In genomic region chr17:7886227-7887037, GRCh38 we compare ENCODE assay signal across 8 cellular contexts. TPM values are rescaled to one million over a fixed set of nuclear protein-coding genes. Genes with fewer than 3 reads are reported as not detected.
DNase-seq lines count a peak whose midpoint lies in the region; ATAC-seq and TF ChIP-seq lines count a peak whose summit lies in the region.

No MANE protein-coding gene starts in this region.

- no peak overlapping the region for H2BK120ac ChIP-seq in mesendoderm (ENCODE audit: low read depth, low read length)

- no peak overlapping the region for H4K5ac ChIP-seq in mesendoderm (ENCODE audit: low read length)

- H3K79me2 ChIP-seq in DND-41 (ENCODE audit: insufficient read depth, low read length) (peaks cover 40% of the 10 kb centered on the region), Loucy (ENCODE audit: insufficient read depth, low read length) (peaks cover 85% of the 10 kb centered on the region), mesendoderm (ENCODE audit: control insufficient read depth, insufficient read depth, low read length) (peaks cover 1% of the 10 kb centered on the region)

- DNase-seq in DND-41 (peak; percentile 67), dermis blood vessel endothelial cell (peak; percentile 48), mesendoderm (peak; percentile 61), NCI-H1436 treated with DMSO at 0.1 percent for 48 hours (lab: John Stamatoyannopoulos, UW) (no peak)
- peak; percentile 24 to 29 for DNase-seq in activated CD4-positive, alpha-beta T cell treated with anti-CD3 and anti-CD28 coated beads for 24 hours (ENCODE audit: low read depth in 2 of 2)
- DNase-seq in stimulated activated naive CD8-positive, alpha-beta T cell treated with anti-CD3 and anti-CD28 coated beads, Interleukin-15, Interleukin-2, amounts not matched to agents 100 U/mL and 50 U/mL, for 24 hours, result peak; percentile 73

- H3K4me2 ChIP-seq in DND-41 (ENCODE audit: insufficient read depth, low read length), result peak overlapping the region; percentile 98
- H3K4me2 ChIP-seq in Loucy (ENCODE audit: low read depth, low read length, poor library complexity, severe bottlenecking), result peak overlapping the region; percentile 97
- H3K4me2 ChIP-seq in mesendoderm (ENCODE audit: low read length), result peak overlapping the region; percentile 97

- H4K20me1 ChIP-seq in DND-41 (ENCODE audit: insufficient read depth, low read length) (peaks cover 16% of the 10 kb centered on the region), Loucy (ENCODE audit: insufficient read depth, low read length, poor library complexity, severe bottlenecking) (peaks cover 33% of the 10 kb centered on the region)

- H3K79me1 ChIP-seq in mesendoderm (ENCODE audit: low read length), result peaks cover 5% of the 10 kb centered on the region

- H3K27me3 ChIP-seq in DND-41 (ENCODE audit: insufficient read depth, low read length, poor library complexity), result peaks cover 2% of the 10 kb centered on the region
- no peaks in the 10 kb centered on the region for H3K27me3 ChIP-seq in Loucy (ENCODE audit: insufficient read depth, low read length, poor library complexity, severe bottlenecking)
- H3K27me3 ChIP-seq in mesendoderm (ENCODE audit: insufficient read depth, low read length, poor library complexity), result no peaks in the 10 kb centered on the region

- H2BK5ac ChIP-seq in mesendoderm (ENCODE audit: low read length), result no peak overlapping the region

- H3K9me2 ChIP-seq in Loucy (replicated peaks; ENCODE audit: low read depth, low read length), result no peaks in the 10 kb centered on the region

- peak; percentile 27 for ATAC-seq in DND-41 (ENCODE audit: insufficient read depth, low read depth)
- peak; percentile 7 for ATAC-seq in stimulated activated naive CD8-positive, alpha-beta T cell treated with anti-CD3 and anti-CD28 coated beads, Interleukin-15, Interleukin-2, amounts not matched to agents 100 U/mL and 50 U/mL, for 24 hours
- no peak for ATAC-seq in GM18517 (IDR thresholded peaks at IDR 0.05; ENCODE audit: unreplicated experiment)

- peak overlapping the region; percentile 53 for H3K18ac ChIP-seq in mesendoderm (ENCODE audit: low read length)

- no CpG with 5 or more reads among the region's 30 CpGs for WGBS in mesendoderm (ENCODE audit: extremely low coverage, insufficient coverage, low lambda C conversion rate)

- no peak overlapping the region for H4K8ac ChIP-seq in mesendoderm (ENCODE audit: low read depth, low read length)

- H3K9ac ChIP-seq in DND-41 (ENCODE audit: low read depth, low read length) (peak overlapping the region; percentile 88), Loucy (ENCODE audit: low read depth, low read length, poor library complexity, severe bottlenecking) (peak overlapping the region; percentile 98), mesendoderm (ENCODE audit: low read length) (peak overlapping the region; percentile 84)

- H3F3A ChIP-seq in Loucy (ENCODE audit: low read depth), result peaks cover 17% of the 10 kb centered on the region

- peak overlapping the region; percentile 97 for H3K56ac ChIP-seq in mesendoderm (ENCODE audit: low read length)

- H3K4me1 ChIP-seq in DND-41 (ENCODE audit: insufficient read depth, low read length) (peaks cover 40% of the 10 kb centered on the region), Loucy (ENCODE audit: insufficient read depth, low read length, poor library complexity, severe bottlenecking) (peaks cover 47% of the 10 kb centered on the region), mesendoderm (ENCODE audit: control insufficient read depth, low read depth, low read length) (peaks cover 13% of the 10 kb centered on the region)

- H3K9me3 ChIP-seq in DND-41 (ENCODE audit: insufficient read depth, low read length, severe bottlenecking) (no peaks in the 10 kb centered on the region), Loucy (ENCODE audit: insufficient read depth, low read depth, low read length) (no peaks in the 10 kb centered on the region)

- H3K4me3 ChIP-seq in DND-41 (ENCODE audit: low read depth in 1 of 2, low read length in 2 of 2), result peak overlapping the region; percentile 55 to 91
- peak overlapping the region; percentile 89 for H3K4me3 ChIP-seq in Loucy (ENCODE audit: low read length, poor library complexity, severe bottlenecking)
- peak overlapping the region; percentile 68 for H3K4me3 ChIP-seq in mesendoderm (ENCODE audit: low read length)

- H3K36me3 ChIP-seq in DND-41 (ENCODE audit: insufficient read depth, low read length) (peaks cover 26% of the 10 kb centered on the region), Loucy (ENCODE audit: insufficient read depth, low read length) (peaks cover 21% of the 10 kb centered on the region; the same call in 1 of the 2 replicates), mesendoderm (ENCODE audit: control insufficient read depth, insufficient read depth, low read length) (peaks cover 1% of the 10 kb centered on the region)

- peak overlapping the region; percentile 24 for H3K23ac ChIP-seq in mesendoderm (ENCODE audit: low read length)

- H2BK15ac ChIP-seq in mesendoderm (replicated peaks; ENCODE audit: low read depth), result no peak overlapping the region

- peak overlapping the region; percentile 92 for H3K27ac ChIP-seq in DND-41 (ENCODE audit: low read length)
- H3K27ac ChIP-seq in mesendoderm (ENCODE audit: low read depth, low read length), result peak overlapping the region; percentile 16

- peak; percentile 30 for TF ChIP-seq CTCF in DND-41 (IDR thresholded peaks at IDR 0.05; ENCODE audit: borderline replicate concordance, extremely low read depth, low read length, poor library complexity, severe bottlenecking)
- TF ChIP-seq CTCF in Loucy (conservative IDR thresholded peaks at IDR 0.05; ENCODE audit: low read length), result peak; percentile 16; the same call in 1 of the 2 replicates

- H3K4ac ChIP-seq in mesendoderm (ENCODE audit: low read depth, low read length), result no peak overlapping the region

- H2AFZ ChIP-seq in DND-41 (ENCODE audit: low read depth, low read length) (peak overlapping the region; percentile 61), Loucy (ENCODE audit: low read length) (no peak overlapping the region)

- H2AK5ac ChIP-seq in mesendoderm (ENCODE audit: low read length), result no peak overlapping the region

RNA-seq across cellular contexts. Expression of gene CHD3, which starts 2.2 kb away (rescaled TPM):
- total RNA-seq in dermis blood vessel endothelial cell, result 108 and 132 TPM in 2 replicates
- 10.2 TPM for polyA plus RNA-seq in mesendoderm (2013, experiment 1 of 2)
- 10.2 TPM for polyA plus RNA-seq in mesendoderm (2013, experiment 2 of 2)

RNA-seq across cellular contexts. Expression of gene CYB5D1, which starts 28.6 kb away (rescaled TPM):
- total RNA-seq in dermis blood vessel endothelial cell, result 15.1 and 17.9 TPM in 2 replicates
- polyA plus RNA-seq in mesendoderm (2013, experiment 1 of 2), result 12.7 TPM
- polyA plus RNA-seq in mesendoderm (2013, experiment 2 of 2), result 13.3 TPM

RNA-seq across cellular contexts. Expression of gene NAA38, which starts 29.1 kb away (rescaled TPM):
- 63.2 and 129 TPM in 2 replicates for total RNA-seq in dermis blood vessel endothelial cell
- 35.8 TPM for polyA plus RNA-seq in mesendoderm (2013, experiment 1 of 2)
- 33.4 TPM for polyA plus RNA-seq in mesendoderm (2013, experiment 2 of 2)

RNA-seq across cellular contexts. Expression of gene RNF227, which starts 29.7 kb away (rescaled TPM):
- total RNA-seq in dermis blood vessel endothelial cell, result 1.6 and 3.1 TPM in 2 replicates
- polyA plus RNA-seq in mesendoderm (2013, experiment 1 of 2), result 0.29 TPM
- 0.28 TPM for polyA plus RNA-seq in mesendoderm (2013, experiment 2 of 2)

RNA-seq across cellular contexts. Expression of gene TMEM88, which starts 31.6 kb away (rescaled TPM):
- total RNA-seq in dermis blood vessel endothelial cell, result 50.9 and 111 TPM in 2 replicates
- 2.9 TPM for polyA plus RNA-seq in mesendoderm (2013, experiment 1 of 2)
- polyA plus RNA-seq in mesendoderm (2013, experiment 2 of 2), result 2.3 TPM
